25 cellular contexts compared by ENCODE assay signal in genomic region chr2:200188851-200189250, GRCh38.
"Had no signal": no experiment of that assay in that cellular context is flagged by ENCODE, and none has a peak within 500 bp of the region (broad histone marks: within the 10 kb centered on the region; RNA-seq: fewer than 3 reads in every experiment).

No MANE protein-coding gene starts in this region.

- ATAC-seq: esophagus mucosa; foreskin keratinocyte; heart right ventricle; left lobe of liver; lower lobe of right lung; natural killer cell treated with Interleukin-12 subunit alpha and Interleukin-12 subunit beta and Interleukin-15 and Interleukin-18, amount 100 ng/mL, for 72 hours; T-helper 17 cell had no signal

- H3K36me3 ChIP-seq: ascending aorta, heart right ventricle, lower lobe of right lung, right atrium auricular region, spleen, tibial nerve had no signal

- DNase-seq: activated CD4-positive, alpha-beta memory T cell treated with anti-CD3 and anti-CD28 coated beads, Interleukin-2, amount 10 ng/mL, durations not matched to agents 7 days and 5 days; activated CD4-positive, alpha-beta T cell treated with anti-CD3 and anti-CD28 coated beads, Interleukin-2, amount 10 ng/mL, durations not matched to agents 24 days and 14 days; activated CD4-positive, CD25-positive, alpha-beta regulatory T cell treated with anti-CD3 and anti-CD28 coated beads, Interleukin-2, amount 50 U/mL, for 72 hours; activated CD8-positive, alpha-beta memory T cell treated with anti-CD3 and anti-CD28 coated beads, Interleukin-2, amount 50 U/mL, for 48 hours; activated gamma-delta T cell; activated naive CD4-positive, alpha-beta T cell treated with anti-CD3 and anti-CD28 coated beads, Interleukin-2, amount 10 ng/mL, durations not matched to agents 7 days and 5 days; activated naive CD8-positive, alpha-beta T cell treated with anti-CD3 and anti-CD28 coated beads, Interleukin-2, amount 10 ng/mL, durations not matched to agents 7 days and 5 days; activated T-cell treated with anti-CD3 and anti-CD28 coated beads, Interleukin-2, amount 50 U/mL, for 24 hours; central memory CD4-positive, alpha-beta T cell; foreskin keratinocyte; heart right ventricle; kidney glomerular epithelial cell; lower lobe of right lung; mesendoderm; spleen; stimulated activated naive CD4-positive, alpha-beta T cell; T-helper 17 cell; T1000 had no signal

- FAIRE-seq: endothelial cell of umbilical vein had no signal

- H3K27me3 ChIP-seq: ascending aorta, right atrium auricular region had no signal

- H3K4me3 ChIP-seq: ascending aorta, heart right ventricle, lower lobe of right lung, right atrium auricular region, spleen, tibial nerve had no signal
